ENCODE assay signal across 1 cellular context in the genomic region with DNA sequence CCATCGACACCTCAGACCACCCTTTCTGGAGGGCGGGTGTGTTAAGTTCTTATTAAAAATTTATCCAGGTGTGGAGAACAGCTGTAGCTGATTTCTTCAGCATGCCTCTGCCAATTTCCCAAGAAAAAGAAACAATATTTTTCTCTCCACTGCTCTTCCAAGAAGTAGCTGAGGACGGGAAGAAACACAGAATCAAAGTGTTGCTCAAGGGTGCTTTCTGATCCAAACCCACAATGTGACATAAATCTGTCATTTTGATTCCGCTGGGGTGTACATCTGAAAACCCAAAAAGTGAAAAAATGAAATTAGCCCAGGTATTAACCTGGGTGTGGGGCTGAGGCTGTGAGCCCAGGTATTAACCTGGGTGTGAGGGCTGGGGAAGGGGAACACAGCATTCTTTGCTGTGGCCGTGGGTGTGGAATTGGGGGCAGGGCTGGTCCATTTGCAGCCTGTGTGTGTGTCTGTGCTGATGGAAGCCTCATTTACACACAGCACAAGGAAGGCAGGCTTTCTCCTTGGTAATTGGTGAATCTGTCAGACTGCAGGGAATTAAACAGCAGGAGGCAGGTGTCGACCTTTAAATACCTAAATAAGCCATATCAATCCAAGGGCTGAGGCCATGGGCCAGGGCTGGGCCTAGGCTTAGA.
TF ChIP-seq lines count a peak whose summit lies in the region.

No MANE protein-coding gene starts in this region.

TF ChIP-seq in WTC11, 78 proteins besides CTCF, POLR2A, EP300 and RAD21:
- no peak for TF ChIP-seq ZNF219 (CRISPR knock-in tag; IDR thresholded peaks at IDR 0.05; ENCODE audit: borderline replicate concordance)
- TF ChIP-seq ZNF416 (CRISPR knock-in tag; IDR thresholded peaks at IDR 0.05), result no peak
- TF ChIP-seq, protein P1, sequence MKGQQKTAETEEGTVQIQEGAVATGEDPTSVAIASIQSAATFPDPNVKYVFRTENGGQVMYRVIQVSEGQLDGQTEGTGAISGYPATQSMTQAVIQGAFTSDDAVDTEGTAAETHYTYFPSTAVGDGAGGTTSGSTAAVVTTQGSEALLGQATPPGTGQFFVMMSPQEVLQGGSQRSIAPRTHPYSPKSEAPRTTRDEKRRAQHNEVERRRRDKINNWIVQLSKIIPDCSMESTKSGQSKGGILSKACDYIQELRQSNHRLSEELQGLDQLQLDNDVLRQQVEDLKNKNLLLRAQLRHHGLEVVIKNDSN (CRISPR knock-in tag; IDR thresholded peaks at IDR 0.05), result no peak
- TF ChIP-seq, protein P2, sequence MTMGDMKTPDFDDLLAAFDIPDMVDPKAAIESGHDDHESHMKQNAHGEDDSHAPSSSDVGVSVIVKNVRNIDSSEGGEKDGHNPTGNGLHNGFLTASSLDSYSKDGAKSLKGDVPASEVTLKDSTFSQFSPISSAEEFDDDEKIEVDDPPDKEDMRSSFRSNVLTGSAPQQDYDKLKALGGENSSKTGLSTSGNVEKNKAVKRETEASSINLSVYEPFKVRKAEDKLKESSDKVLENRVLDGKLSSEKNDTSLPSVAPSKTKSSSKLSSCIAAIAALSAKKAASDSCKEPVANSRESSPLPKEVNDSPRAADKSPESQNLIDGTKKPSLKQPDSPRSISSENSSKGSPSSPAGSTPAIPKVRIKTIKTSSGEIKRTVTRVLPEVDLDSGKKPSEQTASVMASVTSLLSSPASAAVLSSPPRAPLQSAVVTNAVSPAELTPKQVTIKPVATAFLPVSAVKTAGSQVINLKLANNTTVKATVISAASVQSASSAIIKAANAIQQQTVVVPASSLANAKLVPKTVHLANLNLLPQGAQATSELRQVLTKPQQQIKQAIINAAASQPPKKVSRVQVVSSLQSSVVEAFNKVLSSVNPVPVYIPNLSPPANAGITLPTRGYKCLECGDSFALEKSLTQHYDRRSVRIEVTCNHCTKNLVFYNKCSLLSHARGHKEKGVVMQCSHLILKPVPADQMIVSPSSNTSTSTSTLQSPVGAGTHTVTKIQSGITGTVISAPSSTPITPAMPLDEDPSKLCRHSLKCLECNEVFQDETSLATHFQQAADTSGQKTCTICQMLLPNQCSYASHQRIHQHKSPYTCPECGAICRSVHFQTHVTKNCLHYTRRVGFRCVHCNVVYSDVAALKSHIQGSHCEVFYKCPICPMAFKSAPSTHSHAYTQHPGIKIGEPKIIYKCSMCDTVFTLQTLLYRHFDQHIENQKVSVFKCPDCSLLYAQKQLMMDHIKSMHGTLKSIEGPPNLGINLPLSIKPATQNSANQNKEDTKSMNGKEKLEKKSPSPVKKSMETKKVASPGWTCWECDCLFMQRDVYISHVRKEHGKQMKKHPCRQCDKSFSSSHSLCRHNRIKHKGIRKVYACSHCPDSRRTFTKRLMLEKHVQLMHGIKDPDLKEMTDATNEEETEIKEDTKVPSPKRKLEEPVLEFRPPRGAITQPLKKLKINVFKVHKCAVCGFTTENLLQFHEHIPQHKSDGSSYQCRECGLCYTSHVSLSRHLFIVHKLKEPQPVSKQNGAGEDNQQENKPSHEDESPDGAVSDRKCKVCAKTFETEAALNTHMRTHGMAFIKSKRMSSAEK (CRISPR knock-in tag; IDR thresholded peaks at IDR 0.05; ENCODE audit: borderline replicate concordance), result no peak
